8 cellular contexts compared by ENCODE assay signal in the genomic region with DNA sequence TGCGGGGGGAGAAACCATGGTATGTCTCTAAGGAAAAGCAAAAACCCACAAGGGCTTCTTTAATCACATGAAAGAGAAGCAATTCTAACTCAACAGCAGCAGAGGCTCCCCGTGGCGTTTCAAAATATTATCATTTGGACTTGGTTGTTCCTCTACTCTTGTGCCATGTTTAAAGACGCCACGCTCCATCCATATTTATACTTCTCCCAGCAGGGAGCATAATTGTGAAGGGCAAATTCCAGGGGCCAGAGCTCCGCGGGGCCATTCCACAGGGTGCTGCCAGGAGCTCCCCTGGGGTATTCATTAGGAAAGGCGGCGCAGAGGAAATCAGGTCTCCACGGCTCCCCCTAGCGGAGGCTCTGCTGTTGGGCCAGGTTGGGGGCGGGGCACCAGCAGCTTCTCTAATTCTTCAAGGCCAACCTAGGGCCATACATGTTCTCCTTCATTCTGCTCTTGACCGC.
A peak's percentile ranks its signal among the peaks of the same experiment; 100 is the strongest.
DNase-seq lines count a peak whose midpoint lies in the region; ATAC-seq and TF ChIP-seq lines count a peak whose summit lies in the region.

No MANE protein-coding gene starts in this region.

- H3K4me3 Mint-ChIP-seq in endothelial cell (ENCODE audit: unreplicated experiment), result no peak overlapping the region
- H3K4me3 Mint-ChIP-seq in nephron, result no peak overlapping the region

- H3K4me1 Mint-ChIP-seq in endothelial cell (ENCODE audit: unreplicated experiment) (no peaks in the 10 kb centered on the region), nephron (no peaks in the 10 kb centered on the region)

- no peaks in the 10 kb centered on the region for H3K27me3 Mint-ChIP-seq in endothelial cell (ENCODE audit: unreplicated experiment)
- H3K27me3 Mint-ChIP-seq in nephron (ENCODE audit: low read depth), result peaks cover 7% of the 10 kb centered on the region

- ATAC-seq in GM18502 (IDR thresholded peaks at IDR 0.05; ENCODE audit: poor library complexity, unreplicated experiment) (peak; percentile 97), HG02938 (IDR thresholded peaks at IDR 0.05; ENCODE audit: unreplicated experiment) (peak; percentile 84), GM18520 (IDR thresholded peaks at IDR 0.05; ENCODE audit: unreplicated experiment) (no peak)

- H3K9me3 Mint-ChIP-seq in endothelial cell (ENCODE audit: unreplicated experiment), result no peaks in the 10 kb centered on the region
- no peaks in the 10 kb centered on the region for H3K9me3 Mint-ChIP-seq in nephron

- H3K27ac Mint-ChIP-seq in endothelial cell (ENCODE audit: unreplicated experiment) (no peak overlapping the region), nephron (no peak overlapping the region)

- H3K36me3 Mint-ChIP-seq in endothelial cell (ENCODE audit: low read depth, unreplicated experiment) (no peaks in the 10 kb centered on the region), nephron (ENCODE audit: low read depth) (no peaks in the 10 kb centered on the region)

- TF ChIP-seq CTCF in endothelial cell (IDR thresholded peaks at IDR 0.05; ENCODE audit: unreplicated experiment), result peak; percentile 71
- peak in 2 of 3 experiments; percentile 44 to 56 for TF ChIP-seq CTCF in nephron (IDR thresholded peaks at IDR 0.05; ENCODE audit: unreplicated experiment in 3 of 3)

- DNase-seq in NCI-H526 treated with DMSO at 0.1 percent for 48 hours (lab: John Stamatoyannopoulos, UW) (peak; percentile 57), endothelial cell (ENCODE audit: low spot score) (peak; percentile 78), superior temporal gyrus (ENCODE audit: extremely low spot score) (peak; percentile 70)
- DNase-seq in activated CD8-positive, alpha-beta memory T cell treated with anti-CD3 and anti-CD28 coated beads for 1 hour (ENCODE audit: extremely low read depth in 1 of 2, low read depth in 1 of 2), result peak; percentile 48 to 61
